Comparison of ENCODE assay signal across 15 cellular contexts in the genomic region with DNA sequence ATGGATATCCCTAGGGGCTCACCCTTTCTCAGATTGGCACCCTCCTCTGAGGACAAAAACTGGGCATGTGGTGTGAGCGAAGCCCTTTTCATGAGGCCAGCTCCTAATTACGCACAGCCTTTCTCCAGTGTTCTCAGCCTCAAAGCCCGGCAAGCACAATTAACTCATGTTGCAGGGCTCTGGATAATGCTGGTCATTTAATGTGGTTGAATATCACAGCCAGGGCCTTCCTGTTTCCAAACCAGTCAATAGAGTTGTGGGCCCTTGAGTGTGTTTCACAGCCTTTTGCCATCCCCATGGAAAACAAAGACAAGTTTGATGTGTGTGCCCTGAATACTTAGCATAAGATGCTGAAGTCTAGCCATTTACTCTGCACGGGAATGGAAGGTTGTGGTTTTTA.
"Had no signal": no experiment of that assay in that cellular context is flagged by ENCODE, and none has a peak within 500 bp of the region (broad histone marks: within the 10 kb centered on the region; RNA-seq: fewer than 3 reads in every experiment).

No MANE protein-coding gene starts in this region.

- H3K27ac ChIP-seq: psoas muscle had no signal

- H3K4me3 ChIP-seq: psoas muscle had no signal

- ATAC-seq: left lobe of liver; naive thymus-derived CD8-positive, alpha-beta T cell; psoas muscle; sciatic nerve; T-cell had no signal

- H3K4me1 ChIP-seq: psoas muscle had no signal

- H3K9me3 ChIP-seq: psoas muscle had no signal

- DNase-seq: activated CD4-positive, alpha-beta T cell treated with anti-CD3 and anti-CD28 coated beads, Interleukin-2, amount 10 ng/mL, durations not matched to agents 7 days and 5 days; activated CD8-positive, alpha-beta memory T cell treated with anti-CD3 and anti-CD28 coated beads, Interleukin-2, amount 50 U/mL, for 48 hours; activated naive CD8-positive, alpha-beta T cell treated with anti-CD3 and anti-CD28 coated beads, Interleukin-2, amount 10 ng/mL, durations not matched to agents 7 days and 5 days; aorta; islet precursor cell; naive thymus-derived CD8-positive, alpha-beta T cell; psoas muscle; stimulated activated CD4-positive, alpha-beta T cell treated with anti-CD3 and anti-CD28 coated beads, Interleukin-1b, Interleukin-23, amount 100 ng/mL, for 48 hours; T-cell; T-helper 9 cell had no signal

- FAIRE-seq: bronchial epithelial cell, colon, endometrium had no signal
